7 cellular contexts compared by ENCODE assay signal in genomic region chr19:42420055-42420544, GRCh38. TPM values are rescaled to one million over a fixed set of nuclear protein-coding genes. Genes with fewer than 3 reads are reported as not detected.
DNase-seq lines count a peak whose midpoint lies in the region; ATAC-seq and TF ChIP-seq lines count a peak whose summit lies in the region.

No MANE protein-coding gene starts in this region.

- no peaks in the 10 kb centered on the region for H3K9me3 Mint-ChIP-seq in stimulated activated memory B cell treated with anti-CD40 and anti-IgM and Interleukin-4, amounts not matched to agents 10 μg/mL and 1 μg/mL and 100 μg/mL, for 72 hours

- peak overlapping the region; percentile 24 for H3K27ac Mint-ChIP-seq in stimulated activated memory B cell treated with anti-CD40 and anti-IgM and Interleukin-4, amounts not matched to agents 10 μg/mL and 1 μg/mL and 100 μg/mL, for 72 hours

- DNase-seq in LoVo (ENCODE audit: low spot score), result peak; percentile 59
- no peak for DNase-seq in breast epithelium (ENCODE audit: low spot score in 2 of 2)
- DNase-seq in lung microvascular endothelial cell (ENCODE audit: low read depth in 2 of 2), result peak; percentile 65 to 71
- no peak for DNase-seq in cerebellum (ENCODE audit: low spot score)

- peaks cover 17% of the 10 kb centered on the region for H3K36me3 Mint-ChIP-seq in stimulated activated memory B cell treated with anti-CD40 and anti-IgM and Interleukin-4, amounts not matched to agents 10 μg/mL and 1 μg/mL and 100 μg/mL, for 72 hours

- H3K27me3 Mint-ChIP-seq in stimulated activated memory B cell treated with anti-CD40 and anti-IgM and Interleukin-4, amounts not matched to agents 10 μg/mL and 1 μg/mL and 100 μg/mL, for 72 hours, result no peaks in the 10 kb centered on the region

- H3K4me1 Mint-ChIP-seq in stimulated activated memory B cell treated with anti-CD40 and anti-IgM and Interleukin-4, amounts not matched to agents 10 μg/mL and 1 μg/mL and 100 μg/mL, for 72 hours, result peaks cover 58% of the 10 kb centered on the region

- H3K4me1 ChIP-seq in breast epithelium, result no peaks in the 10 kb centered on the region

- intact Hi-C loops in breast epithelium (cut with DNase I; ENCODE audit: low total_unique reads), result no loop called here

- H3K9me3 ChIP-seq in breast epithelium, result no peaks in the 10 kb centered on the region

- no peaks in the 10 kb centered on the region for H3K27me3 ChIP-seq in breast epithelium

- peak overlapping the region; percentile 21 to 77 for H3K27ac ChIP-seq in breast epithelium

- TF ChIP-seq POLR2A in breast epithelium (IDR thresholded peaks at IDR 0.05), result no peak

- ATAC-seq in stimulated activated memory B cell treated with anti-CD40 and anti-IgM and Interleukin-4, amounts not matched to agents 10 μg/mL and 1 μg/mL and 100 μg/mL, for 72 hours, result peak; percentile 11

- H3K36me3 ChIP-seq in breast epithelium, result no peaks in the 10 kb centered on the region

- no peak overlapping the region for H3K4me3 Mint-ChIP-seq in stimulated activated memory B cell treated with anti-CD40 and anti-IgM and Interleukin-4, amounts not matched to agents 10 μg/mL and 1 μg/mL and 100 μg/mL, for 72 hours

- H3K4me3 ChIP-seq in WI38 (ENCODE audit: low read depth, low read length), result no peak overlapping the region
- H3K4me3 ChIP-seq in breast epithelium, result no peak overlapping the region

- TF ChIP-seq CTCF in GM12874 (IDR thresholded peaks at IDR 0.05; ENCODE audit: insufficient read depth, low read depth, low read length) (peak; percentile 96), WI38 (IDR thresholded peaks at IDR 0.05; ENCODE audit: low read depth, low read length) (peak; percentile 81), breast epithelium (IDR thresholded peaks at IDR 0.05) (peak; percentile 8 to 29 (median 27))

RNA-seq across cellular contexts. Expression of gene LIPE, which starts 7.1 kb away (rescaled TPM):
- total RNA-seq in breast epithelium (1,000 to 10,000 TPM in 1 of 3 donors, 100 to 1,000 TPM in 2; 152 to 1,550 (median 380) TPM), lung microvascular endothelial cell (2.6 and 3.9 TPM in 2 replicates), cerebellum (13.0 TPM)

RNA-seq across cellular contexts. Expression of gene CXCL17, which starts 22.6 kb away (rescaled TPM):
- total RNA-seq in breast epithelium (1 to 10 TPM in 2 of 3 donors, not detected in 1; 2.2 to 2.9 TPM), lung microvascular endothelial cell (not detected in 2 replicates), cerebellum (not detected)

RNA-seq across cellular contexts. Expression of gene CNFN, which starts 30.0 kb away (rescaled TPM):
- total RNA-seq in breast epithelium (1 to 10 TPM; 2.6 to 4.8 (median 3.0) TPM), lung microvascular endothelial cell (not detected in 2 replicates), cerebellum (not detected)

Comparison
In these comparisons a context has a peak if more than half of its experiments do, and no peak if none do; other contexts are left out.
1. CTCF ChIP-seq: peak in every context shown above with its lines; median percentile 96 in GM12874; 81 in WI38; 27 in breast epithelium.
2. DNase-seq: peak in LoVo (single experiment) and lung microvascular endothelial cell (2 of 2); none in breast epithelium (0 of 2) and cerebellum (single experiment).
3. RNA of gene LIPE, which starts 7.1 kb away (total RNA-seq): 152 to 1,550 TPM in breast epithelium; 13.0 TPM in cerebellum (single experiment) and 2.6 to 3.9 TPM in lung microvascular endothelial cell; every median in the first group is over 10 times any median in the second.